ENCODE assay signal across 31 cellular contexts in genomic region chr20:14005996-14006395, GRCh38. TPM values are rescaled to one million over a fixed set of nuclear protein-coding genes. Genes with fewer than 3 reads are reported as not detected.
"Had no signal": no experiment of that assay in that cellular context is flagged by ENCODE, and none has a peak within 500 bp of the region (broad histone marks: within the 10 kb centered on the region; RNA-seq: fewer than 3 reads in every experiment).

No MANE protein-coding gene starts in this region.

- H3K4me1 ChIP-seq: colonic mucosa, esophagus muscularis mucosa, esophagus squamous epithelium, foreskin keratinocyte, gastrocnemius medialis, gastroesophageal sphincter, heart left ventricle, heart right ventricle had no signal

- H3K4me3 ChIP-seq: colonic mucosa, coronary artery, dorsolateral prefrontal cortex, esophagus muscularis mucosa, esophagus squamous epithelium, gastrocnemius medialis, gastroesophageal sphincter, heart left ventricle, heart right ventricle had no signal

- H3K9me3 ChIP-seq: colonic mucosa, esophagus muscularis mucosa, gastrocnemius medialis had no signal

- ATAC-seq: effector memory CD8-positive, alpha-beta T cell; esophagus mucosa; foreskin keratinocyte; gastrocnemius medialis; gastroesophageal sphincter; heart left ventricle; heart right ventricle had no signal

- H3K36me3 ChIP-seq: colonic mucosa, esophagus muscularis mucosa, esophagus squamous epithelium, gastrocnemius medialis, heart left ventricle, heart right ventricle had no signal

- DNase-seq: colonic mucosa; cortex of kidney; dermis blood vessel endothelial cell; dorsolateral prefrontal cortex; effector CD4-positive, alpha-beta T cell; effector CD8-positive, alpha-beta T cell; effector memory CD4-positive, alpha-beta T cell; effector memory CD8-positive, alpha-beta T cell; endodermal cell; erythroblast; esophagus squamous epithelium; foreskin fibroblast; foreskin keratinocyte; foreskin melanocyte; gastrocnemius medialis; glutamatergic neuron; head of caudate nucleus; heart left ventricle; heart right ventricle had no signal

- H3K27ac ChIP-seq: colonic mucosa, coronary artery, dorsolateral prefrontal cortex, epithelial cell of prostate, esophagus muscularis mucosa, esophagus squamous epithelium, foreskin keratinocyte, gastrocnemius medialis, gastroesophageal sphincter, heart left ventricle, heart right ventricle had no signal

RNA-seq across cellular contexts. Expression of gene SEL1L2, which starts 15.6 kb away (rescaled TPM):
- total RNA-seq: chondrocyte, colonic mucosa, dermis blood vessel endothelial cell, dermis microvascular lymphatic vessel endothelial cell, endodermal cell, endothelial cell of umbilical vein, epithelial cell of proximal tubule, esophagus mucosa, esophagus muscularis mucosa, esophagus squamous epithelium, fibroblast of lung, fibroblast of villous mesenchyme, foreskin keratinocyte, gastroesophageal sphincter, glomerular endothelial cell had no signal
